In the genomic region with DNA sequence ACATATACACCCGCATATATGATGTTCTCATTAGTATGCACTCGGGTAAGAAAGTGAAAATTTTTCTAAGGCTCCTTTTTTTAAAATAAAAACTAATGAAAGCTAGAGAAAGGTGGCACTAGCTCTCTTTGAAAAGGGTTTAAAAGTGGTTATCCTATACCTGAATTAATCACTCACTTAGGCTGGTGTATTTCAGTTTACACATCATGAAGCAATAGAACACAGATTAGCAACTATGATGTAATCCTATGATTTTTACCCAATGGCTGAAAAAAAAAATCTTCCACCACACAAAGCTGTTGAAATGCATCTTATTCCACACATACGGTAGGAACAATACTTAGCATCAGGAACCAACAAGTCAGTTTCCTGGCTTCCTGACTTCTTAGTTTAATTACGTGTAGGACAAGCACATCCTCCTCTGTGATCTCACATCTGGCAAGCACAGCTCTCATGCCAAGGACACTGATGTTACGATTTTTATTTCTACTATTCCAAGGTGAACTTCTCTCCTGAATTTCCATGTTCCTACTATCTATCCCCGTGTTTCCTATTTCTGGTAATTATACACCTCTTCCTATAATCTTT, we compare ENCODE assay signal across 29 cellular contexts.
DNase-seq lines count a peak whose midpoint lies in the region; ATAC-seq and TF ChIP-seq lines count a peak whose summit lies in the region.
"Had no signal": no experiment of that assay in that cellular context is flagged by ENCODE, and none has a peak within 500 bp of the region (broad histone marks: within the 10 kb centered on the region; RNA-seq: fewer than 3 reads in every experiment).

No MANE protein-coding gene starts in this region.

- TF ChIP-seq RAD21 in liver (IDR thresholded peaks at IDR 0.05): peak; percentile 67 to 77

- H3K27me3 ChIP-seq in adipocyte (replicated peaks; ENCODE audit: control insufficient read depth, insufficient read depth, low read length) (no peaks in the 10 kb centered on the region), liver (ENCODE audit: control insufficient read depth in 4 of 4, insufficient read depth in 4 of 4, low read length in 3 of 4) (no peaks in the 10 kb centered on the region), prostate gland (replicated peaks; ENCODE audit: insufficient read depth) (no peaks in the 10 kb centered on the region), BE2C (no peaks in the 10 kb centered on the region)
- H3K27me3 ChIP-seq: BLaER1 treated with 17β-estradiol and CSF1 and Interleukin-3, amounts not matched to agents 10 nM and 100 nM; dorsolateral prefrontal cortex; gastrocnemius medialis; left lung; tibial nerve had no signal

- H3K36me3 ChIP-seq in adipocyte (ENCODE audit: control insufficient read depth, insufficient read depth, low read length, severe bottlenecking) (no peaks in the 10 kb centered on the region), liver (ENCODE audit: control insufficient read depth in 4 of 4, insufficient read depth in 3 of 4, low read depth in 1 of 4, low read length in 3 of 4) (no peaks in the 10 kb centered on the region), prostate gland (no peaks in the 10 kb centered on the region), BE2C (no peaks in the 10 kb centered on the region)
- H3K36me3 ChIP-seq: BLaER1 treated with 17β-estradiol and CSF1 and Interleukin-3, amounts not matched to agents 10 nM and 100 nM; gastrocnemius medialis; left lung; tibial nerve had no signal

- H3K9ac ChIP-seq in adipocyte (ENCODE audit: low read length): no peak overlapping the region
- H3K9ac ChIP-seq in liver (ENCODE audit: low read depth in 1 of 2, low read length in 2 of 2): peak overlapping the region in 1 of 2 donors; percentile 58
- H3K9ac ChIP-seq: BLaER1 treated with 17β-estradiol and CSF1 and Interleukin-3, amounts not matched to agents 10 nM and 100 nM; KMS-11 had no signal

- H3K4me1 ChIP-seq in adipocyte (ENCODE audit: control insufficient read depth, insufficient read depth, low read length) (peaks cover 8% of the 10 kb centered on the region), liver (ENCODE audit: control insufficient read depth in 4 of 4, insufficient read depth in 4 of 4, low read length in 3 of 4) (peaks cover 2 to 46% (median 31%) of the 10 kb centered on the region in 4 donors), prostate gland (replicated peaks) (no peaks in the 10 kb centered on the region), BE2C (no peaks in the 10 kb centered on the region)
- H3K4me1 ChIP-seq: BLaER1 treated with 17β-estradiol and CSF1 and Interleukin-3, amounts not matched to agents 10 nM and 100 nM; Caco-2; gastrocnemius medialis; left lung; tibial nerve had no signal

- no peaks in the 10 kb centered on the region for H3K9me3 ChIP-seq in adipocyte (ENCODE audit: control insufficient read depth, low read length)
- no peaks in the 10 kb centered on the region for H3K9me3 ChIP-seq in liver (ENCODE audit: control insufficient read depth in 4 of 4, low read length in 3 of 4)
- no peaks in the 10 kb centered on the region for H3K9me3 ChIP-seq in prostate gland
- no peaks in the 10 kb centered on the region for H3K9me3 ChIP-seq in BE2C
- H3K9me3 ChIP-seq: Caco-2, gastrocnemius medialis had no signal

- WGBS in liver: 21% methylated on average over 6 of the region's 6 CpGs
- 66% methylated on average over 6 of the region's 6 CpGs for WGBS in prostate gland

- ATAC-seq in Right ventricle myocardium inferior (no peak), GM21576 (IDR thresholded peaks at IDR 0.05; ENCODE audit: unreplicated experiment) (no peak)
- ATAC-seq: activated CD8-positive, alpha-beta T cell treated with anti-CD3 and anti-CD28 coated beads, Interleukin-2, amount 10 ng/mL, durations not matched to agents 7 days and 5 days; gastrocnemius medialis; left lung; naive thymus-derived CD4-positive, alpha-beta T cell; SK-N-SH treated with all-trans-retinoic acid at 6 μM for 48 hours had no signal

- intact Hi-C loops in prostate gland (cut with DNase I) (no loop called here), Right ventricle myocardium inferior (cut with DNase I) (no loop called here)

- peak overlapping the region in 1 of 2 donors; percentile 55 for H3K27ac ChIP-seq in liver (ENCODE audit: low read depth in 1 of 2, low read length in 2 of 2)
- no peak overlapping the region for H3K27ac ChIP-seq in prostate gland
- H3K27ac ChIP-seq: BLaER1 treated with 17β-estradiol and CSF1 and Interleukin-3, amounts not matched to agents 10 nM and 100 nM; dorsolateral prefrontal cortex; gastrocnemius medialis; KMS-11; left lung; tibial nerve had no signal

- H3K4me3 ChIP-seq in adipocyte (ENCODE audit: low read length) (no peak overlapping the region), fibroblast of mammary gland (ENCODE audit: control insufficient read depth, low read depth, low read length) (no peak overlapping the region), liver (ENCODE audit: low read depth in 1 of 3, low read length in 3 of 3) (peak overlapping the region; percentile 33 to 47 (median 33)), prostate gland (no peak overlapping the region), BE2C (ENCODE audit: low read depth, low read length) (no peak overlapping the region)
- H3K4me3 ChIP-seq: BLaER1 treated with 17β-estradiol and CSF1 and Interleukin-3, amounts not matched to agents 10 nM and 100 nM; dorsolateral prefrontal cortex; gastrocnemius medialis; left lung; tibial nerve had no signal

- TF ChIP-seq CTCF in fibroblast of mammary gland (conservative IDR thresholded peaks at IDR 0.05; ENCODE audit: control insufficient read depth, insufficient read depth, low read depth, low read length): no peak
- TF ChIP-seq CTCF in liver (IDR thresholded peaks at IDR 0.05; ENCODE audit: low read depth, low read length, missing input control): peak; percentile 26
- TF ChIP-seq CTCF in prostate gland (IDR thresholded peaks at IDR 0.05): no peak
- TF ChIP-seq CTCF in BE2C (IDR thresholded peaks at IDR 0.05; ENCODE audit: low read depth, low read length): no peak

- TF ChIP-seq POLR2A in prostate gland (IDR thresholded peaks at IDR 0.05): no peak

- DNase-seq in AG08395 (ENCODE audit: low spot score) (peak; percentile 7), adipocyte (ENCODE audit: low read depth) (peak; percentile 15), fibroblast of mammary gland (ENCODE audit: low read depth) (peak; percentile 6), prostate gland (ENCODE audit: low spot score) (no peak), Right ventricle myocardium inferior (ENCODE audit: missing footprints) (no peak), BE2C (no peak)
- DNase-seq: activated CD8-positive, alpha-beta T cell treated with anti-CD3 and anti-CD28 coated beads, Interleukin-2, amount 10 ng/mL, durations not matched to agents 7 days and 5 days; activated effector memory CD4-positive, alpha-beta T cell treated with anti-CD3 and anti-CD28 coated beads, Interleukin-2, amount 50 U/mL, for 16 hours; activated naive CD8-positive, alpha-beta T cell treated with anti-CD3 and anti-CD28 coated beads, Interleukin-2, amount 10 ng/mL, durations not matched to agents 7 days and 5 days; activated T-cell treated with anti-CD3 and anti-CD28 coated beads for 4 hours; Caco-2; DND-41; dorsolateral prefrontal cortex; gastrocnemius medialis; hypothalamus; immature natural killer cell; left lung; MV-4-11; naive thymus-derived CD4-positive, alpha-beta T cell; NCI-H1694 treated with DMSO at 0.1 percent for 48 hours; NCI-H510A; stimulated activated CD4-positive, alpha-beta T cell treated with anti-CD3 and anti-CD28 coated beads, Interleukin-2, amount 100 ng/mL, for 48 hours; T-helper 2 cell had no signal

TF ChIP-seq in liver, 16 proteins besides CTCF, POLR2A, EP300 and RAD21 (continues in another document):
- TF ChIP-seq YY1 (IDR thresholded peaks at IDR 0.05) (peak; percentile 67), FOXA2 (IDR thresholded peaks at IDR 0.05) (no peak), SP1 (IDR thresholded peaks at IDR 0.05) (no peak), HNF4A (conservative IDR thresholded peaks at IDR 0.05) (peak; percentile 57 to 74), NR2F2 (IDR thresholded peaks at IDR 0.05) (no peak), TAF1 (conservative IDR thresholded peaks at IDR 0.05) (no peak), FOXA1 (IDR thresholded peaks at IDR 0.05) (no peak), HNF4G (IDR thresholded peaks at IDR 0.05) (peak; percentile 13), RXRA (IDR thresholded peaks at IDR 0.05) (peak; percentile 46 to 57)
- TF ChIP-seq, protein P1, sequence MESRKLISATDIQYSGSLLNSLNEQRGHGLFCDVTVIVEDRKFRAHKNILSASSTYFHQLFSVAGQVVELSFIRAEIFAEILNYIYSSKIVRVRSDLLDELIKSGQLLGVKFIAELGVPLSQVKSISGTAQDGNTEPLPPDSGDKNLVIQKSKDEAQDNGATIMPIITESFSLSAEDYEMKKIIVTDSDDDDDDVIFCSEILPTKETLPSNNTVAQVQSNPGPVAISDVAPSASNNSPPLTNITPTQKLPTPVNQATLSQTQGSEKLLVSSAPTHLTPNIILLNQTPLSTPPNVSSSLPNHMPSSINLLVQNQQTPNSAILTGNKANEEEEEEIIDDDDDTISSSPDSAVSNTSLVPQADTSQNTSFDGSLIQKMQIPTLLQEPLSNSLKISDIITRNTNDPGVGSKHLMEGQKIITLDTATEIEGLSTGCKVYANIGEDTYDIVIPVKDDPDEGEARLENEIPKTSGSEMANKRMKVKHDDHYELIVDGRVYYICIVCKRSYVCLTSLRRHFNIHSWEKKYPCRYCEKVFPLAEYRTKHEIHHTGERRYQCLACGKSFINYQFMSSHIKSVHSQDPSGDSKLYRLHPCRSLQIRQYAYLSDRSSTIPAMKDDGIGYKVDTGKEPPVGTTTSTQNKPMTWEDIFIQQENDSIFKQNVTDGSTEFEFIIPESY (IDR thresholded peaks at IDR 0.05): peak; percentile 34

Comparison
In these comparisons a context has a peak if more than half of its experiments do, and no peak if none do; other contexts are left out.
1. DNase-seq: peak in AG08395 (single experiment), adipocyte (single experiment) and fibroblast of mammary gland (single experiment); none in prostate gland (single experiment), Right ventricle myocardium inferior (single experiment) and BE2C (single experiment).
2. H3K4me3 ChIP-seq: peak in liver (3 of 3); none in adipocyte (single experiment), fibroblast of mammary gland (single experiment), prostate gland (0 of 2) and BE2C (single experiment).